Comparison of ENCODE assay signal across 21 cellular contexts in the genomic region with DNA sequence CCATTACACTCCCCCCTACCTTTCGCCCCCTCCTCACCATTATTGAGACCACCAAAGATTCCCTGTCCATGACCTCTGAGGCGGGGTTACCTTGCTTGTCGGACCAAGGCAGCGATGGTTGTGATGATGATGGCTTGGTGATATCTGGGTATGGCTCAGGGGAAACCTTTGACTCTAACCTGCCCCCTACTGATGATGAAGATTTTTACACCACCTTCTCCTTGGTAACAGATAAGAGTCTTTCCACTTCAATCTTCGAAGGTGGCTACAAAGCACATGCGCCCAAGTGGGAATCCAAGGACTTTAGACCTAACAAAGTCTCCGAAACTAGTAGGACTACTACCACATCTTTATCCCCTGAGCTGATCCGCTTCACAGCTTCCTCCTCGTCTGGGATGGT.
A peak's percentile ranks its signal among the peaks of the same experiment; 100 is the strongest.
DNase-seq lines count a peak whose midpoint lies in the region; ATAC-seq and TF ChIP-seq lines count a peak whose summit lies in the region.
"Had no signal": no experiment of that assay in that cellular context is flagged by ENCODE, and none has a peak within 500 bp of the region (broad histone marks: within the 10 kb centered on the region; RNA-seq: fewer than 3 reads in every experiment).

No MANE protein-coding gene starts in this region.

- peaks cover 11% of the 10 kb centered on the region for H3K36me3 Mint-ChIP-seq in endodermal cell (ENCODE audit: low read depth)
- H3K36me3 Mint-ChIP-seq in activated naive CD4-positive, alpha-beta T cell treated with anti-CD3 and anti-CD28 coated beads, Interleukin-2, amount 50 U/mL, for 72 hours, result peaks cover 0 to 9% of the 10 kb centered on the region in 2 donors
- H3K36me3 Mint-ChIP-seq: stimulated activated effector memory CD8-positive, alpha-beta T cell treated with anti-CD3 and anti-CD28 coated beads, Interleukin-12 subunit alpha, Interleukin-12 subunit beta, amount 100 ng/mL, for 72 hours; T-cell had no signal

- DNase-seq in NCI-H1694 (lab: John Stamatoyannopoulos, UW) (peak; percentile 22), NCI-H1694 treated with DMSO at 0.1 percent for 48 hours (lab: John Stamatoyannopoulos, UW) (no peak), LNCaP clone FGC (ENCODE audit: low read depth) (no peak), endodermal cell (peak; percentile 71), left lobe of liver (ENCODE audit: low spot score) (no peak), posterior cingulate gyrus (no peak)
- DNase-seq in activated naive CD4-positive, alpha-beta T cell treated with anti-CD3 and anti-CD28 coated beads, Interleukin-2, amount 50 U/mL, for 72 hours (ENCODE audit: low spot score in 2 of 2), result no peak
- DNase-seq: activated CD4-positive, alpha-beta T cell treated with anti-CD3 and anti-CD28 coated beads, Interleukin-2, amount 10 ng/mL, durations not matched to agents 7 days and 5 days; C1 segment of cervical spinal cord; hippocampal formation; left colon; midbrain; NCI-H1092 treated with DMSO at 0.1 percent for 48 hours; NCI-H2107; NCI-H510A; T-cell had no signal

- H3K4me1 Mint-ChIP-seq in endodermal cell, result peaks cover 16% of the 10 kb centered on the region
- H3K4me1 Mint-ChIP-seq: activated CD4-positive, alpha-beta T cell treated with anti-CD3 and anti-CD28 coated beads, Interleukin-2, amount 10 ng/mL, durations not matched to agents 7 days and 5 days; nephron; stimulated activated effector memory CD8-positive, alpha-beta T cell treated with anti-CD3 and anti-CD28 coated beads, Interleukin-12 subunit alpha, Interleukin-12 subunit beta, amount 100 ng/mL, for 72 hours; T-cell had no signal

- no peak overlapping the region for H3K9ac ChIP-seq in endodermal cell (ENCODE audit: extremely low read depth, low read length, poor library complexity, severe bottlenecking)

- TF ChIP-seq CTCF in LNCaP clone FGC (IDR thresholded peaks at IDR 0.05; ENCODE audit: control insufficient read depth, extremely low read depth, insufficient read depth) (peak; percentile 15; the same call in 1 of the 2 replicates), endodermal cell (conservative IDR thresholded peaks at IDR 0.05) (peak; percentile 69)

- H3K4me1 ChIP-seq in endodermal cell (ENCODE audit: control insufficient read depth, insufficient read depth, low read length), result no peaks in the 10 kb centered on the region

- no peaks in the 10 kb centered on the region for H3K9me3 ChIP-seq in endodermal cell (ENCODE audit: control insufficient read depth, low read length)

- no peaks in the 10 kb centered on the region for H3K36me3 ChIP-seq in endodermal cell (ENCODE audit: control insufficient read depth, insufficient read depth, low read length)

- no peak overlapping the region for H3K4me3 Mint-ChIP-seq in endodermal cell
- H3K4me3 Mint-ChIP-seq: activated CD4-positive, alpha-beta T cell treated with anti-CD3 and anti-CD28 coated beads, Interleukin-2, amount 10 ng/mL, durations not matched to agents 7 days and 5 days; nephron; stimulated activated effector memory CD8-positive, alpha-beta T cell treated with anti-CD3 and anti-CD28 coated beads, Interleukin-12 subunit alpha, Interleukin-12 subunit beta, amount 100 ng/mL, for 72 hours; T-cell had no signal

- H3K27me3 ChIP-seq in endodermal cell (ENCODE audit: control insufficient read depth, insufficient read depth, low read length, poor library complexity, severe bottlenecking), result peaks cover 19% of the 10 kb centered on the region

- ATAC-seq in left lobe of liver (peak; percentile 53), HG03196 (IDR thresholded peaks at IDR 0.05; ENCODE audit: unreplicated experiment) (no peak)
- ATAC-seq in activated naive CD4-positive, alpha-beta T cell treated with anti-CD3 and anti-CD28 coated beads, Interleukin-2, amount 50 U/mL, for 72 hours, result no peak
- ATAC-seq: GM12878; K562; left colon; stimulated activated effector memory CD8-positive, alpha-beta T cell treated with anti-CD3 and anti-CD28 coated beads, Interleukin-12 subunit alpha, Interleukin-12 subunit beta, amount 100 ng/mL, for 72 hours; T-cell had no signal

- H3K4me3 ChIP-seq in LNCaP clone FGC (ENCODE audit: low read depth, low read length) (no peak overlapping the region), endodermal cell (ENCODE audit: low read length) (no peak overlapping the region)
- H3K4me3 ChIP-seq: GM12878, K562 had no signal

- no peak overlapping the region for H3K27ac ChIP-seq in endodermal cell (ENCODE audit: low read depth, low read length)

- no peak overlapping the region for H3K27ac Mint-ChIP-seq in endodermal cell
- no peak overlapping the region for H3K27ac Mint-ChIP-seq in activated naive CD4-positive, alpha-beta T cell treated with anti-CD3 and anti-CD28 coated beads, Interleukin-2, amount 50 U/mL, for 72 hours
- H3K27ac Mint-ChIP-seq: activated CD4-positive, alpha-beta T cell treated with anti-CD3 and anti-CD28 coated beads, Interleukin-2, amount 10 ng/mL, durations not matched to agents 7 days and 5 days; nephron; stimulated activated effector memory CD8-positive, alpha-beta T cell treated with anti-CD3 and anti-CD28 coated beads, Interleukin-12 subunit alpha, Interleukin-12 subunit beta, amount 100 ng/mL, for 72 hours; T-cell had no signal

- peaks cover 20% of the 10 kb centered on the region for H3K27me3 Mint-ChIP-seq in endodermal cell (ENCODE audit: insufficient read depth)
- H3K27me3 Mint-ChIP-seq: activated CD4-positive, alpha-beta T cell treated with anti-CD3 and anti-CD28 coated beads, Interleukin-2, amount 10 ng/mL, durations not matched to agents 7 days and 5 days; T-cell had no signal

- 88 to 90% methylated on average over 4 to 7 of the region's 9 CpGs for WGBS in endodermal cell (ENCODE audit: insufficient coverage in 1 of 2, insufficient read length in 1 of 2), 2 experiments

- no peaks in the 10 kb centered on the region for H3K9me3 Mint-ChIP-seq in endodermal cell
- peaks cover 0 to 5% of the 10 kb centered on the region in 2 donors for H3K9me3 Mint-ChIP-seq in activated naive CD4-positive, alpha-beta T cell treated with anti-CD3 and anti-CD28 coated beads, Interleukin-2, amount 50 U/mL, for 72 hours
- H3K9me3 Mint-ChIP-seq: activated CD4-positive, alpha-beta T cell treated with anti-CD3 and anti-CD28 coated beads, Interleukin-2, amount 10 ng/mL, durations not matched to agents 7 days and 5 days; nephron had no signal

- intact Hi-C loops in posterior cingulate gyrus (cut with DNase I), result no loop called here

Comparison
In these comparisons a context has a peak if more than half of its experiments do, and no peak if none do; other contexts are left out.
1. DNase-seq: peak in NCI-H1694 (single experiment) and endodermal cell (single experiment); none in NCI-H1694 treated with DMSO at 0.1 percent for 48 hours (single experiment), LNCaP clone FGC (single experiment), left lobe of liver (single experiment), activated naive CD4-positive, alpha-beta T cell treated with anti-CD3 and anti-CD28 coated beads, Interleukin-2, amount 50 U/mL, for 72 hours (0 of 2) and posterior cingulate gyrus (0 of 10).